In genomic region chr20:53331151-53331973, GRCh38 we compare ENCODE assay signal across 11 cellular contexts.
A peak's percentile ranks its signal among the peaks of the same experiment; 100 is the strongest.
DNase-seq lines count a peak whose midpoint lies in the region; ATAC-seq, FAIRE-seq and TF ChIP-seq lines count a peak whose summit lies in the region.
"Had no signal": no experiment of that assay in that cellular context is flagged by ENCODE, and none has a peak within 500 bp of the region (broad histone marks: within the 10 kb centered on the region; RNA-seq: fewer than 3 reads in every experiment).

No MANE protein-coding gene starts in this region.

- no peak overlapping the region for H3K9ac ChIP-seq in HCT116 (ENCODE audit: low read length)

- H3K36me3 ChIP-seq in HCT116 (ENCODE audit: control insufficient read depth in 1 of 2, insufficient read depth in 2 of 2, low read length in 2 of 2): no peaks in the 10 kb centered on the region
- H3K36me3 ChIP-seq in vagina: no peaks in the 10 kb centered on the region

- BruUV-seq in HCT116 (replicated peaks; lab: Mats Ljungman, UMichigan): no TSS peak

- WGBS in A549 (ENCODE audit: missing lambda C conversion rate): 57% methylated on average over 12 of the region's 12 CpGs

- RAD21 ChIA-PET in HCT116 (lab: Charles Lee; ENCODE audit: low non-redundant PET in 1 of 2, low total read pairs in 2 of 2, uncharacterized antibody in 2 of 2, unreplicated experiment in 2 of 2): no interaction called here

- H3K9me3 Mint-ChIP-seq in CD14-positive monocyte: peaks cover 0 to 5% (median 0%) of the 10 kb centered on the region in 7 donors

- in situ Hi-C loops in astrocyte of the cerebellum (cut with HindIII; ENCODE audit: low sequenced_read_pairs): no loop called here

- DNase-seq in A549 (ENCODE audit: low read depth in 1 of 2, low spot score in 1 of 2): peak in 1 of 2 experiments; percentile 31
- DNase-seq in HCT116 (ENCODE audit: low read depth, low spot score): peak; percentile 28
- DNase-seq in astrocyte of the cerebellum (ENCODE audit: low read depth): peak; percentile 3
- peak; percentile 82 for DNase-seq in kidney tubule cell (ENCODE audit: low spot score)
- DNase-seq in vagina (ENCODE audit: extremely low spot score in 2 of 2): no peak
- DNase-seq in CD14-positive monocyte (ENCODE audit: low spot score): no peak
- DNase-seq in inferior parietal cortex (ENCODE audit: extremely low spot score): no peak
- DNase-seq in posterior vena cava (ENCODE audit: low spot score): no peak
- DNase-seq: activated gamma-delta T cell, NCI-H1048 had no signal

- H3K4me3 Mint-ChIP-seq in CD14-positive monocyte: no peak overlapping the region

- no peaks in the 10 kb centered on the region for H3K27me3 ChIP-seq in HCT116 (ENCODE audit: insufficient read depth, low read length)
- no peaks in the 10 kb centered on the region for H3K27me3 ChIP-seq in vagina

- no peak for TF ChIP-seq CTCF in A549 (IDR thresholded peaks at IDR 0.05)
- TF ChIP-seq CTCF in HCT116 (IDR thresholded peaks at IDR 0.05 in 2 of 3, conservative IDR thresholded peaks at IDR 0.05 in 1 of 3; ENCODE audit: borderline replicate concordance in 1 of 3, insufficient read depth in 1 of 3, low read depth in 2 of 3, low read length in 2 of 3): no peak
- TF ChIP-seq CTCF in astrocyte of the cerebellum (IDR thresholded peaks at IDR 0.05; ENCODE audit: low read depth, low read length, missing control alignments): no peak
- TF ChIP-seq CTCF in vagina (IDR thresholded peaks at IDR 0.05): no peak
- TF ChIP-seq CTCF in CD14-positive monocyte (IDR thresholded peaks at IDR 0.05): no peak

- no peaks in the 10 kb centered on the region for H3K36me3 Mint-ChIP-seq in CD14-positive monocyte

- ATAC-seq in A549 (peak in 1 of 2 experiments; percentile 19; a peak in 2 of 6 replicates), HCT116 (peak; percentile 59)

- H3K9me3 ChIP-seq in A549 (no peaks in the 10 kb centered on the region), HCT116 (ENCODE audit: control insufficient read depth in 1 of 2, insufficient read depth in 1 of 2, low read depth in 1 of 2, low read length in 2 of 2) (no peaks in the 10 kb centered on the region), vagina (no peaks in the 10 kb centered on the region)

- H3K27ac ChIP-seq in A549: no peak overlapping the region
- H3K27ac ChIP-seq in HCT116 (ENCODE audit: low read depth, low read length): no peak overlapping the region
- no peak overlapping the region for H3K27ac ChIP-seq in vagina
- H3K27ac ChIP-seq: epithelial cell of prostate had no signal

- H3K4me1 ChIP-seq in A549 (peaks cover 5% of the 10 kb centered on the region; the same call in 1 of the 3 replicates), HCT116 (ENCODE audit: control insufficient read depth in 1 of 2, insufficient read depth in 2 of 2, low read length in 2 of 2) (peaks cover 10 to 12% of the 10 kb centered on the region in 2 experiments; a peak in 3 of 4 replicates), vagina (no peaks in the 10 kb centered on the region)

- no peak overlapping the region for H3K4me3 ChIP-seq in A549
- H3K4me3 ChIP-seq in HCT116 (replicated peaks in 1 of 2; ENCODE audit: low read depth in 1 of 2, low read length in 2 of 2): no peak overlapping the region
- no peak overlapping the region for H3K4me3 ChIP-seq in astrocyte of the cerebellum (ENCODE audit: low read depth, low read length)
- H3K4me3 ChIP-seq in vagina: no peak overlapping the region

- H3K27me3 Mint-ChIP-seq in CD14-positive monocyte (ENCODE audit: low read depth in 3 of 3): peaks cover 6 to 10% (median 9%) of the 10 kb centered on the region in 3 donors

- H3K79me2 ChIP-seq in HCT116 (ENCODE audit: insufficient read depth, low read length): no peaks in the 10 kb centered on the region

- no peaks in the 10 kb centered on the region for H3K9me2 ChIP-seq in HCT116 (ENCODE audit: insufficient read depth)

- CTCF ChIA-PET in A549 (lab: Yijun Ruan, JAX) (no interaction called here), HCT116 (lab: Charles Lee) (no interaction called here)

- H3K4me2 ChIP-seq in A549: no peak overlapping the region
- peak overlapping the region; percentile 50 for H3K4me2 ChIP-seq in HCT116 (ENCODE audit: low read length)

- no peak for TF ChIP-seq RAD21 in A549 (conservative IDR thresholded peaks at IDR 0.05 in 1 of 2, IDR thresholded peaks at IDR 0.05 in 1 of 2)
- TF ChIP-seq RAD21 in HCT116 (IDR thresholded peaks at IDR 0.05; ENCODE audit: low read depth): no peak

- no peaks in the 10 kb centered on the region for H3K4me1 Mint-ChIP-seq in CD14-positive monocyte

- POLR2A ChIA-PET in A549 (lab: Yijun Ruan, JAX) (interaction anchor here (0.6 kb wide), 1 partner anchor 20 kb away, joined by 5 read pairs; no protein-coding TSS in a partner anchor), HCT116 (lab: Charles Lee) (no interaction called here)

- intact Hi-C loops in HCT116 (cut with micrococcal nuclease): no loop called here
- intact Hi-C loops in vagina (cut with DNase I): no loop called here
- intact Hi-C loops in CD14-positive monocyte (cut with micrococcal nuclease): no loop called here
- intact Hi-C loops in posterior vena cava (cut with DNase I): loop anchor here in 1 of 2 donors (5.0 kb wide), 1 partner anchor 431 kb away; no protein-coding TSS in a partner anchor

- peak overlapping the region; percentile 27 for H2AFZ ChIP-seq in HCT116 (ENCODE audit: low read depth, low read length, poor library complexity, severe bottlenecking)

- FAIRE-seq in A549 (lab: Jason Lieb, UNC): no peak

- no peaks in the 10 kb centered on the region for H4K20me1 ChIP-seq in HCT116 (ENCODE audit: insufficient read depth)

- TF ChIP-seq POLR2A in A549 (IDR thresholded peaks at IDR 0.05; ENCODE audit: low read length): no peak
- no peak for TF ChIP-seq POLR2A in HCT116 (IDR thresholded peaks at IDR 0.05; ENCODE audit: borderline replicate concordance, extremely low read depth, insufficient read depth, insufficient read length)
- TF ChIP-seq POLR2A in vagina (IDR thresholded peaks at IDR 0.05): no peak

- H3K27ac Mint-ChIP-seq in CD14-positive monocyte: no peak overlapping the region

- no peak for TF ChIP-seq EP300 in A549 (IDR thresholded peaks at IDR 0.05)

TF ChIP-seq in A549, 52 proteins besides CTCF, POLR2A, EP300 and RAD21:
- TF ChIP-seq CEBPB (IDR thresholded peaks at IDR 0.05): no peak
- TF ChIP-seq RCOR1 (IDR thresholded peaks at IDR 0.05; ENCODE audit: low read depth, low read length): no peak
- TF ChIP-seq KDM1A (IDR thresholded peaks at IDR 0.05; ENCODE audit: low read depth): no peak
- 0 out of 2 replicates have a peak, but pooled peaks have one; percentile 34 for TF ChIP-seq E2F6 (IDR thresholded peaks at IDR 0.05; ENCODE audit: borderline replicate concordance, low read depth)
- peak; percentile 49; the same call in 1 of the 2 replicates for TF ChIP-seq GATA3 (IDR thresholded peaks at IDR 0.05; ENCODE audit: borderline replicate concordance)

TF ChIP-seq in HCT116, 20 proteins besides CTCF, POLR2A, EP300 and RAD21:
- TF ChIP-seq MAX (IDR thresholded peaks at IDR 0.05) (peak; percentile 37; the same call in 1 of the 2 replicates), EGR1 (IDR thresholded peaks at IDR 0.05; ENCODE audit: low read depth) (no peak)

Comparison
In these comparisons a context has a peak if more than half of its experiments do, and no peak if none do; other contexts are left out.
1. DNase-seq: peak in HCT116 (single experiment), astrocyte of the cerebellum (single experiment) and kidney tubule cell (single experiment); none in vagina (0 of 2), CD14-positive monocyte (single experiment), inferior parietal cortex (single experiment) and posterior vena cava (single experiment).
2. Of the 6 proteins assayed by ChIP-seq in both A549 and HCT116: peak only in A549: none; only in HCT116: MAX; in both: none; in neither: 5.